ENCODE assay signal across 8 cellular contexts in genomic region chr11:128630367-128631230, GRCh38. TPM values are rescaled to one million over a fixed set of nuclear protein-coding genes. Genes with fewer than 3 reads are reported as not detected.
DNase-seq lines count a peak whose midpoint lies in the region; ATAC-seq and TF ChIP-seq lines count a peak whose summit lies in the region.

No MANE protein-coding gene starts in this region.

- TF ChIP-seq CTCF in AG09309 (IDR thresholded peaks at IDR 0.05; ENCODE audit: control insufficient read depth, insufficient read depth, low read depth, low read length, missing control alignments): peak; percentile 85
- peak; percentile 94 for TF ChIP-seq CTCF in lung (IDR thresholded peaks at IDR 0.05; ENCODE audit: control extremely low read depth, extremely low read depth)

- peaks cover 71% of the 10 kb centered on the region for H3K4me1 Mint-ChIP-seq in activated CD4-positive, alpha-beta T cell treated with anti-CD3 and anti-CD28 coated beads, Interleukin-2, amount 10 ng/mL, durations not matched to agents 7 days and 5 days

- no peaks in the 10 kb centered on the region for H3K27me3 ChIP-seq in lung (ENCODE audit: control insufficient read depth, insufficient read depth)

- no peaks in the 10 kb centered on the region for H3K9me3 ChIP-seq in lung (ENCODE audit: control insufficient read depth in 2 of 2, insufficient read depth in 1 of 2, low read length in 1 of 2)

- DNase-seq in AG09309 (ENCODE audit: low read depth): peak; percentile 53
- peak; percentile 63 for DNase-seq in NCI-H510A (lab: John Stamatoyannopoulos, UW)
- DNase-seq in activated CD4-positive, alpha-beta T cell treated with anti-CD3 and anti-CD28 coated beads, Interleukin-2, amount 10 ng/mL, durations not matched to agents 7 days and 5 days: peak; percentile 94
- DNase-seq in dedifferentiated amniotic fluid mesenchymal stem cell (ENCODE audit: extremely low spot score): peak; percentile 83
- peak; percentile 89 for DNase-seq in lung (ENCODE audit: low spot score)
- peak; percentile 73 for DNase-seq in stimulated activated CD8-positive, alpha-beta memory T cell treated with anti-CD3 and anti-CD28 coated beads, Interleukin-12 subunit alpha, Interleukin-12 subunit beta, amount 100 ng/mL, for 24 hours (ENCODE audit: extremely low read depth)

- WGBS in lung, 2 donors: 32 to 39% methylated on average over 12 of the region's 12 CpGs

- peak overlapping the region in 1 of 2 donors; percentile 74 for H3K27ac ChIP-seq in lung (ENCODE audit: low read depth in 1 of 2, low read length in 1 of 2)

- H3K27me3 Mint-ChIP-seq in activated CD4-positive, alpha-beta T cell treated with anti-CD3 and anti-CD28 coated beads, Interleukin-2, amount 10 ng/mL, durations not matched to agents 7 days and 5 days: no peaks in the 10 kb centered on the region

- no peaks in the 10 kb centered on the region for H3K9me3 Mint-ChIP-seq in activated CD4-positive, alpha-beta T cell treated with anti-CD3 and anti-CD28 coated beads, Interleukin-2, amount 10 ng/mL, durations not matched to agents 7 days and 5 days

- peak overlapping the region; percentile 24 for H3K4me3 Mint-ChIP-seq in activated CD4-positive, alpha-beta T cell treated with anti-CD3 and anti-CD28 coated beads, Interleukin-2, amount 10 ng/mL, durations not matched to agents 7 days and 5 days

- peaks cover 0 to 5% of the 10 kb centered on the region in 2 donors for H3K4me1 ChIP-seq in lung (ENCODE audit: control insufficient read depth in 2 of 2, insufficient read depth in 2 of 2, low read length in 2 of 2)

- POLR2A ChIA-PET in activated CD4-positive, alpha-beta T cell treated with anti-CD3 and anti-CD28 coated beads, Interleukin-2, amount 10 ng/mL, durations not matched to agents 7 days and 5 days (lab: Charles Lee): interaction anchor here (1.0 to 1.4 kb wide), 2 partner anchors 111 to 113 kb away, joined by 5 to 11 read pairs; no protein-coding TSS in a partner anchor

- peaks cover 3% of the 10 kb centered on the region for H3K36me3 Mint-ChIP-seq in activated CD4-positive, alpha-beta T cell treated with anti-CD3 and anti-CD28 coated beads, Interleukin-2, amount 10 ng/mL, durations not matched to agents 7 days and 5 days (ENCODE audit: low read depth)

- ATAC-seq in GM18520 (IDR thresholded peaks at IDR 0.05; ENCODE audit: unreplicated experiment): peak; percentile 25
- ATAC-seq in HG03139 (IDR thresholded peaks at IDR 0.05; ENCODE audit: unreplicated experiment): peak; percentile 43
- peak; percentile 90 for ATAC-seq in lung (ENCODE audit: insufficient read depth, low FRiP score)

- H3K36me3 ChIP-seq in lung (ENCODE audit: control insufficient read depth in 2 of 2, insufficient read depth in 2 of 2, low read length in 2 of 2): no peaks in the 10 kb centered on the region

- H3K27ac Mint-ChIP-seq in activated CD4-positive, alpha-beta T cell treated with anti-CD3 and anti-CD28 coated beads, Interleukin-2, amount 10 ng/mL, durations not matched to agents 7 days and 5 days: peak overlapping the region; percentile 71

- CTCF ChIA-PET in activated CD4-positive, alpha-beta T cell treated with anti-CD3 and anti-CD28 coated beads, Interleukin-2, amount 10 ng/mL, durations not matched to agents 7 days and 5 days (lab: Charles Lee): interaction anchor here (0.6 to 6.6 kb wide), 47 partner anchors 8 to 593 kb away, joined by 3 to 48 read pairs (median 5); no protein-coding TSS in a partner anchor

- H3K4me3 ChIP-seq in AG09309 (ENCODE audit: control insufficient read depth, low read depth, low read length) (no peak overlapping the region), lung (no peak overlapping the region)

RNA-seq across cellular contexts. Expression of gene ETS1, which starts 43.2 kb away (rescaled TPM):
- total RNA-seq in activated CD4-positive, alpha-beta T cell treated with anti-CD3 and anti-CD28 coated beads, Interleukin-2, amount 10 ng/mL, durations not matched to agents 7 days and 5 days: 100 to 1,000 TPM; 580 to 648 TPM
- total RNA-seq in lung: 100 to 1,000 TPM in 1 of 2 donors, 10 to 100 TPM in 1; 85.7 to 154 TPM
- 10 to 100 TPM; 20.7 to 71.7 TPM for polyA plus RNA-seq in lung

Comparison
In these comparisons a context has a peak if more than half of its experiments do, and no peak if none do; other contexts are left out.
1. ATAC-seq: peak in every context shown above with its lines; median percentile 90 in lung; 43 in HG03139; 25 in GM18520.